ENCODE assay signal across 12 cellular contexts in the genomic region with DNA sequence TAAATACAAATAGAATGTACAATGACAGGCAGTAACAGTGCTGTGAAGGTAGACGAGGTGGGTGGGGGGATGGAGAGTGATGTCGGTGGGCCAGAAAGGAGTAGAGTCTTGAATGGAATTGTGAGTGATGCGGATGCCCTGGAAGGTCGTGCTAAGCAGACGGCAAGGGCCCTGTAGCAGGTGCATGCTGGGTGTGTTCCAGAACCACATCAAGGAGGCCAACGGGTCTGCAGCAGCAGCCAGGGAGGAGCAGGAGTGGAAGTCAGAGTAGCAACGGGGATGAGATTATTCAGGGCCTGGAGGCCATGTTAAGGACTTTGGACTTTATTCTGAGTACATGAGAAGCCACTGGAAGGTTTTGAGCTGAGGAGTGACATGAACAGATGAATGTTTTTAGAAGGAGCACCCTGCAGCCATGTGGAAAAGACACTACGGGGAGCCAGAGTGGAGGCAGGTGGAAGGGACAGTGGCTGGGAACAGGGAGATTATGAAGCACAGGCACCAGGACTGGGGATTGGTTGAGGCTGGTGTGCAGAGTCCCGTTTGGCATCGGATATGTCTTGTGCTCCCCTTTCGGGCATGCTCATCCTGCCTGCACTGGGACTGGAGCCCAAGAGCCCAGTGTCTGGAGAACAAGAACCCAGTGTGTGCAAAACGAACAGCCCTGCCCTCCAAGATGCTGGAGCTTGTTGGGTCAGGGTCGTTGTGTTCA.
"Had no signal": no experiment of that assay in that cellular context is flagged by ENCODE, and none has a peak within 500 bp of the region (broad histone marks: within the 10 kb centered on the region; RNA-seq: fewer than 3 reads in every experiment).

No MANE protein-coding gene starts in this region.

- H3K4me2 ChIP-seq: SK-N-SH had no signal

- H3K36me3 ChIP-seq: gastroesophageal sphincter, lower lobe of right lung, upper lobe of left lung had no signal

- DNase-seq: activated effector memory CD4-positive, alpha-beta T cell treated with anti-CD3 and anti-CD28 coated beads, Interleukin-2, amount 50 U/mL, for 16 hours; activated naive CD8-positive, alpha-beta T cell treated with anti-CD3 and anti-CD28 coated beads for 36 hours; activated T-cell treated with anti-CD3 and anti-CD28 coated beads, Interleukin-2, amount 50 U/mL, for 1 hour; effector memory CD8-positive, alpha-beta T cell; lower lobe of right lung; naive thymus-derived CD8-positive, alpha-beta T cell; SK-N-SH; stimulated activated CD4-positive, alpha-beta T cell treated with anti-CD3 and anti-CD28 coated beads, Interleukin-2, amount 100 ng/mL, for 24 hours; stimulated activated naive B cell treated with anti-CD40 and anti-IgM and Interleukin-4, amounts not matched to agents 10 μg/mL and 1 μg/mL and 100 μg/mL, for 72 hours; upper lobe of left lung had no signal

- H3K27me3 ChIP-seq: gastroesophageal sphincter, upper lobe of left lung had no signal

- H3K9me3 ChIP-seq: SK-N-SH had no signal

- H3K4me3 ChIP-seq: gastroesophageal sphincter, lower lobe of right lung, upper lobe of left lung had no signal

- H3K4me1 ChIP-seq: gastroesophageal sphincter, lower lobe of right lung had no signal

- H3K27ac ChIP-seq: gastroesophageal sphincter, lower lobe of right lung, upper lobe of left lung had no signal

- H3K9ac ChIP-seq: SK-N-SH had no signal

- ATAC-seq: effector memory CD8-positive, alpha-beta T cell; gastroesophageal sphincter; lower lobe of right lung; naive thymus-derived CD8-positive, alpha-beta T cell; sciatic nerve; stimulated activated naive B cell treated with anti-CD40 and anti-IgM and Interleukin-4, amounts not matched to agents 10 μg/mL and 1 μg/mL and 100 μg/mL, for 72 hours had no signal
